Comparison of ENCODE assay signal across 8 cellular contexts in genomic region chr5:98774192-98775046, GRCh38. TPM values are rescaled to one million over a fixed set of nuclear protein-coding genes. Genes with fewer than 3 reads are reported as not detected.
DNase-seq lines count a peak whose midpoint lies in the region; ATAC-seq, FAIRE-seq and TF ChIP-seq lines count a peak whose summit lies in the region.

No MANE protein-coding gene starts in this region.

- peak overlapping the region; percentile 60 for H3K4me2 ChIP-seq in neuronal stem cell (ENCODE audit: insufficient read depth, low read length, poor library complexity, severe bottlenecking)

- H3K14ac ChIP-seq in neuronal stem cell (ENCODE audit: low read length): no peak overlapping the region

- H2AK5ac ChIP-seq in neuronal stem cell (ENCODE audit: low read depth, low read length): peak overlapping the region; percentile 66

- H3K4me1 Mint-ChIP-seq in CD4-positive, alpha-beta memory T cell: peaks cover 34 to 67% (median 51%) of the 10 kb centered on the region in 4 donors

- H3K36me3 Mint-ChIP-seq in CD4-positive, alpha-beta memory T cell: peaks cover 0 to 16% of the 10 kb centered on the region in 2 donors

- H3K27me3 ChIP-seq in CD4-positive, alpha-beta memory T cell (ENCODE audit: insufficient read depth, low read length): peaks cover under 1% of the 10 kb centered on the region
- H3K27me3 ChIP-seq in gastroesophageal sphincter (no peaks in the 10 kb centered on the region), neuronal stem cell (ENCODE audit: control insufficient read depth in 3 of 3, insufficient read depth in 3 of 3, low read depth in 1 of 3, low read length in 3 of 3) (no peaks in the 10 kb centered on the region)

- H3K18ac ChIP-seq in neuronal stem cell (ENCODE audit: low read length): peak overlapping the region; percentile 98

- H3K27ac Mint-ChIP-seq in CD4-positive, alpha-beta memory T cell: peak overlapping the region; percentile 87 to 98 (median 94)

- no peak for FAIRE-seq in urothelium cell line (lab: Jason Lieb, UNC)

- intact Hi-C loops in CD4-positive, alpha-beta memory T cell (cut with micrococcal nuclease): loop anchor here (2.0 to 10.0 kb wide), 4 partner anchors 258 to 1967 kb away; partner anchors contain the start of genes ERAP1 and FAM174A

- H4K91ac ChIP-seq in neuronal stem cell (ENCODE audit: low read depth, low read length, poor library complexity): no peak overlapping the region

- POLR2A ChIA-PET in CD4-positive, alpha-beta memory T cell (lab: Charles Lee; ENCODE audit: partially characterized antibody): interaction anchor here (1.3 kb wide), 1 partner anchor 1591 kb away, joined by 5 read pairs; the partner anchor contains the start of gene RIOK2

- peak overlapping the region; percentile 36 to 71 for H3K4me3 ChIP-seq in CD4-positive, alpha-beta memory T cell (ENCODE audit: low read length in 2 of 2)
- H3K4me3 ChIP-seq in gastroesophageal sphincter (peak overlapping the region; percentile 67 to 89), neuronal stem cell (ENCODE audit: low read length in 2 of 2) (peak overlapping the region; percentile 57 to 99)

- no peak overlapping the region for H2BK120ac ChIP-seq in neuronal stem cell (ENCODE audit: low read depth, low read length)

- peaks cover 4% of the 10 kb centered on the region for H3K79me1 ChIP-seq in neuronal stem cell (ENCODE audit: low read depth, low read length)

- CTCF ChIA-PET in CD4-positive, alpha-beta memory T cell (lab: Charles Lee; ENCODE audit: partially characterized antibody): interaction anchor here (5.7 kb wide), 1 partner anchor 21 kb away, joined by 35 read pairs; no protein-coding TSS in a partner anchor

- H3K4me1 ChIP-seq in CD4-positive, alpha-beta memory T cell (ENCODE audit: insufficient read depth, low read length): peaks cover 43% of the 10 kb centered on the region
- H3K4me1 ChIP-seq in gastroesophageal sphincter (peaks cover 0 to 56% (median 9%) of the 10 kb centered on the region in 3 donors), neuronal stem cell (ENCODE audit: control insufficient read depth in 2 of 2, insufficient read depth in 1 of 2, low read depth in 1 of 2, low read length in 2 of 2) (peaks cover 7 to 12% of the 10 kb centered on the region in 2 donors)

- peaks cover 0 to 4% (median 0%) of the 10 kb centered on the region in 8 donors for H3K9me3 Mint-ChIP-seq in CD4-positive, alpha-beta memory T cell

- H3K23ac ChIP-seq in neuronal stem cell (ENCODE audit: low read depth, low read length, poor library complexity): peak overlapping the region; percentile 69

- H3K4ac ChIP-seq in neuronal stem cell (ENCODE audit: low read length): no peak overlapping the region

- ATAC-seq in GM19328 (IDR thresholded peaks at IDR 0.05; ENCODE audit: unreplicated experiment) (peak; percentile 21), HG03354 (IDR thresholded peaks at IDR 0.05; ENCODE audit: poor library complexity, severe bottlenecking, unreplicated experiment) (peak; percentile 42), gastroesophageal sphincter (no peak)

- H3K27ac ChIP-seq in CD4-positive, alpha-beta memory T cell (ENCODE audit: low read depth, low read length): peak overlapping the region; percentile 59
- H3K27ac ChIP-seq in gastroesophageal sphincter (peak overlapping the region; percentile 56 to 96 (median 94)), neuronal stem cell (replicated peaks; ENCODE audit: low read length) (peak overlapping the region; percentile 81)

- H3K9me3 ChIP-seq in CD4-positive, alpha-beta memory T cell (ENCODE audit: control insufficient read depth in 1 of 2, low read length in 2 of 2): no peaks in the 10 kb centered on the region
- H3K9me3 ChIP-seq in gastroesophageal sphincter (no peaks in the 10 kb centered on the region), neuronal stem cell (replicated peaks in 1 of 2; ENCODE audit: control insufficient read depth in 2 of 2, insufficient read depth in 1 of 2, low read depth in 1 of 2, low read length in 2 of 2) (peaks cover 0 to 1% of the 10 kb centered on the region in 2 donors)

- H2BK5ac ChIP-seq in neuronal stem cell (ENCODE audit: low read length): peak overlapping the region; percentile 93

- H3K36me3 ChIP-seq in CD4-positive, alpha-beta memory T cell (ENCODE audit: insufficient read depth, low read length): no peaks in the 10 kb centered on the region
- H3K36me3 ChIP-seq in gastroesophageal sphincter (peaks cover 0 to under 1% of the 10 kb centered on the region in 2 donors), neuronal stem cell (replicated peaks in 1 of 2; ENCODE audit: control insufficient read depth in 2 of 2, insufficient read depth in 2 of 2, low read length in 2 of 2) (peaks cover 6 to 82% of the 10 kb centered on the region in 2 donors)

- no peak overlapping the region for H4K8ac ChIP-seq in neuronal stem cell (ENCODE audit: low read depth, low read length)

- WGBS in gastroesophageal sphincter (ENCODE audit: low coverage in 1 of 2), 2 donors: 0 to 1% methylated on average over 18 to 23 of the region's 64 CpGs
- WGBS in neuronal stem cell (ENCODE audit: extremely low coverage in 2 of 2, insufficient read length in 2 of 2, insufficient replicate concordance in 1 of 2), 2 donors: no CpG with 5 or more reads among the region's 64 CpGs

- no peak for TF ChIP-seq CTCF in gastroesophageal sphincter (IDR thresholded peaks at IDR 0.05)

- peaks cover 2 to 3% of the 10 kb centered on the region in 2 donors for H3K27me3 Mint-ChIP-seq in CD4-positive, alpha-beta memory T cell

- TF ChIP-seq EP300 in gastroesophageal sphincter (IDR thresholded peaks at IDR 0.05): no peak

- peak; percentile 52 to 68 (median 57) for DNase-seq in CD4-positive, alpha-beta memory T cell
- peak; percentile 27 for DNase-seq in activated gamma-delta T cell treated with anti-CD3 and anti-CD28 coated beads, Interleukin-2, amount 50 U/mL, for 16 hours (ENCODE audit: low read depth)
- peak; percentile 60 for DNase-seq in neuronal stem cell (ENCODE audit: low spot score)
- DNase-seq in urothelium cell line (ENCODE audit: low spot score): peak; percentile 43

- H3K9ac ChIP-seq in neuronal stem cell (ENCODE audit: low read depth, low read length, poor library complexity): peak overlapping the region; percentile 97

- peak overlapping the region; percentile 94 to 99 (median 98) for H3K4me3 Mint-ChIP-seq in CD4-positive, alpha-beta memory T cell

- H2BK15ac ChIP-seq in neuronal stem cell (ENCODE audit: low read length): no peak overlapping the region

- TF ChIP-seq POLR2A in gastroesophageal sphincter (IDR thresholded peaks at IDR 0.05): no peak

- no peak overlapping the region for H2BK12ac ChIP-seq in neuronal stem cell (ENCODE audit: low read length)

- H2AFZ ChIP-seq in neuronal stem cell (ENCODE audit: low read length): no peak overlapping the region

TF ChIP-seq in PFSK-1, 5 proteins besides CTCF, POLR2A, EP300 and RAD21:
- TF ChIP-seq SIN3A (IDR thresholded peaks at IDR 0.05; ENCODE audit: borderline replicate concordance, insufficient read depth, low read length) (peak; percentile 56; the same call in 1 of the 2 replicates), TAF1 (IDR thresholded peaks at IDR 0.05; ENCODE audit: borderline replicate concordance, insufficient read depth, low read length) (no peak)

RNA-seq across cellular contexts. Expression of gene RGMB, which starts 1.0 kb away (rescaled TPM):
- total RNA-seq in CD4-positive, alpha-beta memory T cell: 10 to 100 TPM; 16.5 to 17.0 TPM
- polyA plus RNA-seq in CD4-positive, alpha-beta memory T cell: 1 to 10 TPM; 5.4 to 7.7 TPM
- polyA plus RNA-seq in PFSK-1 (2012; ENCODE audit: insufficient read length, low read depth): 25.9 TPM
- total RNA-seq in gastroesophageal sphincter: 100 to 1,000 TPM in 3 of 4 donors, 10 to 100 TPM in 1; 37.3 to 248 (median 174) TPM
- 23.7 TPM for polyA plus RNA-seq in neuronal stem cell (2013, experiment 1 of 2)
- polyA plus RNA-seq in neuronal stem cell (2013, experiment 2 of 2): 23.3 TPM
